8 cellular contexts compared by ENCODE assay signal in the genomic region with DNA sequence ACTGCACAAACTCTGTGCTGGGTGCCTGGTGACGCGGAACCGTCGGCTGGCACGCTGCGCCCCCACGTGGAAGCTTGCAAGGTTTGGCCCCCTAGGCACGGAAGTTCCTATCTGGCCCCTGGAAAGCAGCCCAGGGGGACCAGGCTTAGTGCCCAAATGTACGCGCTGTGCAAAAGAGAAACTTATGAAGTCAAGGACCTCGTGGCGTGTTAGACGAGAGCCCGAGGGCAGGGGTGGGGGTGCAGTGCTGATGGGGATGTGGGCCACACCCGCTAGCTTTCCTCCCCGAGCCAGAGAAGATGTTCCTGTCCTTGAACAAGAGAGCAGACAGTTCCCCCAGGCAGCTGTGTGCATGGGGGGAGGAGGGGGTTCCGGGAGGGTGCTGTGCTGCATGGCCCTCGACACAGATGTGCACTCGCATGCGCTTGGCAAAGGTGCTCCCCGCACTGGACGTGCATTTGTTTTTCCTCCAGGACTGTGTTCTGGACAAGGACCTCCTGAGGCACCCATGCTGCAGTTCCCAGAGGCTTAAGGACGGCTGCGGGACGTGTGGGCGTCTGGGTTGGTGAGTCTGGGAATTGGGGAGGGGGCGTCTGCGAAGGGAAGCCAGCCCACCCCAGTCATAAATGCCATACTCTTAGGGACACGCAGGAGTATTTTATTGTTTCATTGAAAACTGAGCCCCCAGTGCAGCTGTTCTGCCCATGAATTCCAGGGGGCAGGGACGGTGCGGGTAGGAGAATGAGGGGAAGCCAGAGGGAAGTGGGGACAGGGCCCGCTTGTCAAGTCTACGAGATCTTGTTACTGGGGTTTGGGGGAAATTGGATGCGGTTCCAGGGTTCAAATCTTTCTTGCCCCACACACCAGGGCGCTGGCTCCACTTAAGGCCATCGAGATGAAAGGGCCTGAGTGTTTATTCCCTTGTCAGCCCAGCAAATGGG.
A peak's percentile ranks its signal among the peaks of the same experiment; 100 is the strongest.
DNase-seq lines count a peak whose midpoint lies in the region; ATAC-seq and TF ChIP-seq lines count a peak whose summit lies in the region.

No MANE protein-coding gene starts in this region.

- H3K79me2 ChIP-seq in OCI-LY1 (ENCODE audit: insufficient read depth, low read length) = no peaks in the 10 kb centered on the region

- no peaks in the 10 kb centered on the region for H3K36me3 ChIP-seq in GM06990 (ENCODE audit: control insufficient read depth, insufficient read depth, low read length)
- no peaks in the 10 kb centered on the region for H3K36me3 ChIP-seq in OCI-LY1 (ENCODE audit: insufficient read depth, low read length)
- no peaks in the 10 kb centered on the region for H3K36me3 ChIP-seq in prostate gland

- WGBS in prostate gland = 28% methylated on average over 36 of the region's 36 CpGs

- no peaks in the 10 kb centered on the region for H4K20me1 ChIP-seq in OCI-LY1 (ENCODE audit: insufficient read depth, low read length)

- TF ChIP-seq POLR2A in prostate gland (IDR thresholded peaks at IDR 0.05) = no peak

- no peak for ATAC-seq in omental fat pad (ENCODE audit: low FRiP score)
- no peak for ATAC-seq in HG02938 (IDR thresholded peaks at IDR 0.05; ENCODE audit: unreplicated experiment)

- H2AFZ ChIP-seq in OCI-LY1 (ENCODE audit: low read length) = no peak overlapping the region

- H3K9me3 ChIP-seq in OCI-LY1 (ENCODE audit: low read length) (no peaks in the 10 kb centered on the region), prostate gland (no peaks in the 10 kb centered on the region)

- H3K4me2 ChIP-seq in OCI-LY1 (ENCODE audit: low read length) = no peak overlapping the region

- no peak overlapping the region for H3K9ac ChIP-seq in OCI-LY1 (ENCODE audit: low read length)

- H3K4me3 ChIP-seq in GM06990 (replicated peaks; ENCODE audit: low read depth, low read length) (no peak overlapping the region), OCI-LY1 (ENCODE audit: low read depth, low read length, poor library complexity, severe bottlenecking) (no peak overlapping the region), fibroblast of pulmonary artery (replicated peaks; ENCODE audit: low read depth, low read length) (no peak overlapping the region), prostate gland (no peak overlapping the region)

- TF ChIP-seq CTCF in GM06990 (IDR thresholded peaks at IDR 0.05; ENCODE audit: insufficient read depth, low read length, poor library complexity, severe bottlenecking) = peak; percentile 65
- TF ChIP-seq CTCF in OCI-LY1 (IDR thresholded peaks at IDR 0.05; ENCODE audit: low read length) = peak; percentile 80
- peak; percentile 40 for TF ChIP-seq CTCF in fibroblast of pulmonary artery (IDR thresholded peaks at IDR 0.05; ENCODE audit: low read length, missing control alignments)
- peak in 3 of 4 experiments; percentile 25 to 42 (median 34) for TF ChIP-seq CTCF in prostate gland (IDR thresholded peaks at IDR 0.05)
- TF ChIP-seq CTCF in omental fat pad (IDR thresholded peaks at IDR 0.05) = no peak

- H3K4me1 ChIP-seq in OCI-LY1 (ENCODE audit: insufficient read depth, low read length, severe bottlenecking) = no peaks in the 10 kb centered on the region
- H3K4me1 ChIP-seq in prostate gland (replicated peaks) = no peaks in the 10 kb centered on the region

- H3K9me2 ChIP-seq in OCI-LY1 (ENCODE audit: low read depth, low read length) = no peaks in the 10 kb centered on the region

- DNase-seq in GM06990 (ENCODE audit: extremely low read depth, insufficient read length) (peak; percentile 12), fibroblast of pulmonary artery (ENCODE audit: low read depth) (peak; percentile 24), prostate gland (ENCODE audit: low spot score) (peak; percentile 22), cortex of kidney (lab: John Stamatoyannopoulos, UW) (no peak), omental fat pad (ENCODE audit: low spot score) (no peak), posterior vena cava (ENCODE audit: low spot score) (no peak)

- intact Hi-C loops in prostate gland (cut with DNase I) = no loop called here
- intact Hi-C loops in posterior vena cava (cut with DNase I) = no loop called here

- no peak overlapping the region for H3K27ac ChIP-seq in OCI-LY1 (ENCODE audit: low read depth, low read length, poor library complexity, severe bottlenecking)
- no peak overlapping the region for H3K27ac ChIP-seq in prostate gland

- H3K27me3 ChIP-seq in GM06990 (replicated peaks; ENCODE audit: control insufficient read depth, insufficient read depth, low read length) = peaks cover 2% of the 10 kb centered on the region
- H3K27me3 ChIP-seq in OCI-LY1 (ENCODE audit: insufficient read depth, low read length) = no peaks in the 10 kb centered on the region; the same call in 1 of the 2 replicates
- H3K27me3 ChIP-seq in prostate gland (replicated peaks; ENCODE audit: insufficient read depth) = no peaks in the 10 kb centered on the region

- H3F3A ChIP-seq in OCI-LY1 (ENCODE audit: insufficient read depth, low read length) = no peaks in the 10 kb centered on the region

Comparison
In these comparisons a context has a peak if more than half of its experiments do, and no peak if none do; other contexts are left out.
1. DNase-seq: peak in GM06990 (single experiment), fibroblast of pulmonary artery (single experiment) and prostate gland (single experiment); none in cortex of kidney (single experiment), omental fat pad (single experiment) and posterior vena cava (single experiment).
2. CTCF ChIP-seq: peak in GM06990 (single experiment), OCI-LY1 (single experiment), fibroblast of pulmonary artery (single experiment) and prostate gland (3 of 4); none in omental fat pad (0 of 3).